ENCODE assay signal across 23 cellular contexts in genomic region chr16:57242650-57243049, GRCh38. TPM values are rescaled to one million over a fixed set of nuclear protein-coding genes. Genes with fewer than 3 reads are reported as not detected.
DNase-seq lines count a peak whose midpoint lies in the region; ATAC-seq and TF ChIP-seq lines count a peak whose summit lies in the region.
"Had no signal": no experiment of that assay in that cellular context is flagged by ENCODE, and none has a peak within 500 bp of the region (broad histone marks: within the 10 kb centered on the region; RNA-seq: fewer than 3 reads in every experiment).

No MANE protein-coding gene starts in this region.

- H3K27ac Mint-ChIP-seq in activated CD4-positive, alpha-beta T cell treated with anti-CD3 and anti-CD28 coated beads, Interleukin-2, amount 10 ng/mL, durations not matched to agents 24 days and 14 days: peak overlapping the region; percentile 10
- H3K27ac Mint-ChIP-seq in activated CD4-positive, alpha-beta T cell treated with anti-CD3 and anti-CD28 coated beads for 36 hours: no peak overlapping the region
- H3K27ac Mint-ChIP-seq in T-helper 17 cell: peak overlapping the region; percentile 96
- peak overlapping the region in 4 of 6 donors; percentile 14 to 40 (median 26) for H3K27ac Mint-ChIP-seq in immature natural killer cell
- H3K27ac Mint-ChIP-seq in osteocyte (ENCODE audit: unreplicated experiment): no peak overlapping the region

- CTCF ChIA-PET in activated CD4-positive, alpha-beta T cell treated with anti-CD3 and anti-CD28 coated beads for 36 hours (lab: Charles Lee): interaction anchor here (0.6 kb wide), 1 partner anchor 791 kb away, joined by 3 read pairs; the partner anchor contains the start of genes NUDT21 and OGFOD1

- no peak overlapping the region for H3K4me3 Mint-ChIP-seq in activated CD4-positive, alpha-beta T cell treated with anti-CD3 and anti-CD28 coated beads, Interleukin-2, amount 10 ng/mL, durations not matched to agents 24 days and 14 days
- no peak overlapping the region for H3K4me3 Mint-ChIP-seq in activated CD4-positive, alpha-beta T cell treated with anti-CD3 and anti-CD28 coated beads for 36 hours
- H3K4me3 Mint-ChIP-seq in T-helper 17 cell (no peak overlapping the region), immature natural killer cell (peak overlapping the region in 2 of 5 donors; percentile 27 to 32), osteocyte (ENCODE audit: unreplicated experiment) (no peak overlapping the region)

- peaks cover 26% of the 10 kb centered on the region for H3K36me3 Mint-ChIP-seq in activated CD4-positive, alpha-beta T cell treated with anti-CD3 and anti-CD28 coated beads, Interleukin-2, amount 10 ng/mL, durations not matched to agents 24 days and 14 days (ENCODE audit: low read depth)
- H3K36me3 Mint-ChIP-seq in activated CD4-positive, alpha-beta T cell treated with anti-CD3 and anti-CD28 coated beads for 36 hours (ENCODE audit: low read depth): peaks cover 11% of the 10 kb centered on the region
- H3K36me3 Mint-ChIP-seq in T-helper 17 cell (ENCODE audit: low read depth) (no peaks in the 10 kb centered on the region), immature natural killer cell (peaks cover 8 to 19% (median 16%) of the 10 kb centered on the region in 3 donors), osteocyte (ENCODE audit: unreplicated experiment) (peaks cover 23% of the 10 kb centered on the region)

- H3K9me3 ChIP-seq in T-helper 17 cell (ENCODE audit: control insufficient read depth, low read length, poor library complexity, severe bottlenecking): no peaks in the 10 kb centered on the region
- H3K9me3 ChIP-seq: BLaER1 treated with 17β-estradiol and CSF1 and Interleukin-3, amounts not matched to agents 10 nM and 100 nM; Caco-2; MG63; SJCRH30 had no signal

- H3K27me3 Mint-ChIP-seq in activated CD4-positive, alpha-beta T cell treated with anti-CD3 and anti-CD28 coated beads, Interleukin-2, amount 10 ng/mL, durations not matched to agents 24 days and 14 days: no peaks in the 10 kb centered on the region
- no peaks in the 10 kb centered on the region for H3K27me3 Mint-ChIP-seq in activated CD4-positive, alpha-beta T cell treated with anti-CD3 and anti-CD28 coated beads for 36 hours
- H3K27me3 Mint-ChIP-seq in T-helper 17 cell: no peaks in the 10 kb centered on the region
- H3K27me3 Mint-ChIP-seq in immature natural killer cell (ENCODE audit: low read depth in 3 of 3): peaks cover 1 to 9% (median 4%) of the 10 kb centered on the region in 3 donors
- H3K27me3 Mint-ChIP-seq in osteocyte (ENCODE audit: unreplicated experiment): no peaks in the 10 kb centered on the region
- H3K27me3 Mint-ChIP-seq: CD4-positive, alpha-beta memory T cell had no signal

- no peak for TF ChIP-seq CTCF in osteocyte (IDR thresholded peaks at IDR 0.05)

- POLR2A ChIA-PET in activated CD4-positive, alpha-beta T cell treated with anti-CD3 and anti-CD28 coated beads for 36 hours (lab: Charles Lee): no interaction called here

- H3K9me3 Mint-ChIP-seq in activated CD4-positive, alpha-beta T cell treated with anti-CD3 and anti-CD28 coated beads, Interleukin-2, amount 10 ng/mL, durations not matched to agents 24 days and 14 days: no peaks in the 10 kb centered on the region
- no peaks in the 10 kb centered on the region for H3K9me3 Mint-ChIP-seq in activated CD4-positive, alpha-beta T cell treated with anti-CD3 and anti-CD28 coated beads for 36 hours (ENCODE audit: low read depth)
- H3K9me3 Mint-ChIP-seq in immature natural killer cell (no peaks in the 10 kb centered on the region), osteocyte (ENCODE audit: unreplicated experiment) (no peaks in the 10 kb centered on the region)
- H3K9me3 Mint-ChIP-seq: CD4-positive, alpha-beta memory T cell had no signal

- H3K4me1 Mint-ChIP-seq in activated CD4-positive, alpha-beta T cell treated with anti-CD3 and anti-CD28 coated beads, Interleukin-2, amount 10 ng/mL, durations not matched to agents 24 days and 14 days: peaks cover 14% of the 10 kb centered on the region
- peaks cover 22% of the 10 kb centered on the region for H3K4me1 Mint-ChIP-seq in activated CD4-positive, alpha-beta T cell treated with anti-CD3 and anti-CD28 coated beads for 36 hours
- H3K4me1 Mint-ChIP-seq in T-helper 17 cell: peaks cover 16% of the 10 kb centered on the region
- peaks cover 20% of the 10 kb centered on the region in 2 donors for H3K4me1 Mint-ChIP-seq in immature natural killer cell
- H3K4me1 Mint-ChIP-seq in osteocyte (ENCODE audit: unreplicated experiment): peaks cover 17% of the 10 kb centered on the region

- no peak for ATAC-seq in activated CD4-positive, alpha-beta T cell treated with anti-CD3 and anti-CD28 coated beads for 36 hours
- no peak for ATAC-seq in T-helper 17 cell

- intact Hi-C loops in activated CD4-positive, alpha-beta T cell treated with anti-CD3 and anti-CD28 coated beads, Interleukin-2, amount 10 ng/mL, durations not matched to agents 24 days and 14 days (cut with micrococcal nuclease): no loop called here
- intact Hi-C loops in activated CD4-positive, alpha-beta T cell treated with anti-CD3 and anti-CD28 coated beads for 36 hours (cut with DNase I, micrococcal nuclease): no loop called here

- DNase-seq in activated CD4-positive, alpha-beta T cell treated with anti-CD3 and anti-CD28 coated beads, Interleukin-2, amount 10 ng/mL, durations not matched to agents 24 days and 14 days: no peak
- DNase-seq in activated CD4-positive, alpha-beta T cell treated with anti-CD3 and anti-CD28 coated beads for 36 hours: no peak
- no peak for DNase-seq in T-helper 17 cell
- no peak for DNase-seq in immature natural killer cell
- DNase-seq in osteocyte (ENCODE audit: extremely low spot score, unreplicated experiment): peak; percentile 64
- DNase-seq in retina: no peak
- DNase-seq in DMS114 treated with DMSO at 0.1 percent for 48 hours (lab: John Stamatoyannopoulos, UW; ENCODE audit: unreplicated experiment): no peak
- DNase-seq in GM03348 (ENCODE audit: low spot score): no peak
- DNase-seq: ACHN; CD4-positive, alpha-beta memory T cell; DMS153; MG63; NCI-H1048; NCI-H1417 treated with DMSO at 0.1 percent for 48 hours; NCI-H187 treated with DMSO at 0.1 percent for 48 hours; NCI-H2107; NCI-H446 treated with DMSO at 0.1 percent for 48 hours; NCI-H526 treated with DMSO at 0.1 percent for 48 hours; OCI-M1; SJCRH30 had no signal

RNA-seq across cellular contexts. Expression of gene ARL2BP, which starts 2.4 kb away (rescaled TPM):
- 24.9 and 26.7 TPM in 2 replicates for total RNA-seq in activated CD4-positive, alpha-beta T cell treated with anti-CD3 and anti-CD28 coated beads, Interleukin-2, amount 10 ng/mL, durations not matched to agents 24 days and 14 days
- 10 to 100 TPM in 1 of 2 experiments, 1 to 10 TPM in 1; 9.9 to 11.1 TPM for total RNA-seq in activated CD4-positive, alpha-beta T cell treated with anti-CD3 and anti-CD28 coated beads for 36 hours
- 10 to 100 TPM; 37.0 to 39.6 TPM for total RNA-seq in T-helper 17 cell
- 100 to 1,000 TPM; 130 to 221 (median 136) TPM for polyA plus RNA-seq in immature natural killer cell
- 61.8 and 67.4 TPM in 2 replicates for total RNA-seq in osteocyte

RNA-seq across cellular contexts. Expression of gene PLLP, which starts 41.8 kb away (rescaled TPM):
- total RNA-seq in activated CD4-positive, alpha-beta T cell treated with anti-CD3 and anti-CD28 coated beads, Interleukin-2, amount 10 ng/mL, durations not matched to agents 24 days and 14 days: not detected in 2 replicates
- total RNA-seq in activated CD4-positive, alpha-beta T cell treated with anti-CD3 and anti-CD28 coated beads for 36 hours: under 1 TPM; 0.30 to 0.33 TPM
- total RNA-seq in T-helper 17 cell (under 1 TPM; 0.16 to 0.75 TPM), osteocyte (0.30 and 1.2 TPM in 2 replicates)
- polyA plus RNA-seq in immature natural killer cell: under 1 TPM; 0.21 to 0.57 (median 0.33) TPM
- total RNA-seq: LHCN-M2 had no signal

RNA-seq across cellular contexts. Expression of gene RSPRY1, which starts 56.5 kb away (rescaled TPM):
- total RNA-seq in activated CD4-positive, alpha-beta T cell treated with anti-CD3 and anti-CD28 coated beads, Interleukin-2, amount 10 ng/mL, durations not matched to agents 24 days and 14 days: 33.0 and 36.6 TPM in 2 replicates
- 10 to 100 TPM; 24.6 to 30.2 TPM for total RNA-seq in activated CD4-positive, alpha-beta T cell treated with anti-CD3 and anti-CD28 coated beads for 36 hours
- total RNA-seq in T-helper 17 cell: 10 to 100 TPM; 19.1 to 23.8 TPM
- 10 to 100 TPM; 22.5 to 31.8 (median 24.7) TPM for polyA plus RNA-seq in immature natural killer cell
- total RNA-seq in osteocyte: 49.3 and 50.8 TPM in 2 replicates

RNA-seq across cellular contexts. Expression of gene PSME3IP1, which starts 56.8 kb away (rescaled TPM):
- total RNA-seq in activated CD4-positive, alpha-beta T cell treated with anti-CD3 and anti-CD28 coated beads, Interleukin-2, amount 10 ng/mL, durations not matched to agents 24 days and 14 days: 126 and 130 TPM in 2 replicates
- total RNA-seq in activated CD4-positive, alpha-beta T cell treated with anti-CD3 and anti-CD28 coated beads for 36 hours: 100 to 1,000 TPM; 111 to 156 TPM
- total RNA-seq in T-helper 17 cell (100 to 1,000 TPM; 109 to 118 TPM), osteocyte (81.2 and 83.1 TPM in 2 replicates)
- 10 to 100 TPM; 79.0 to 91.7 (median 88.9) TPM for polyA plus RNA-seq in immature natural killer cell

Comparison
In these comparisons a context has a peak if more than half of its experiments do, and no peak if none do; other contexts are left out.
1. H3K27ac Mint-ChIP-seq: peak in activated CD4-positive, alpha-beta T cell treated with anti-CD3 and anti-CD28 coated beads, Interleukin-2, amount 10 ng/mL, durations not matched to agents 24 days and 14 days (single experiment), T-helper 17 cell (single experiment) and immature natural killer cell (4 of 6); none in activated CD4-positive, alpha-beta T cell treated with anti-CD3 and anti-CD28 coated beads for 36 hours (single experiment) and osteocyte (single experiment).